In the genomic region with DNA sequence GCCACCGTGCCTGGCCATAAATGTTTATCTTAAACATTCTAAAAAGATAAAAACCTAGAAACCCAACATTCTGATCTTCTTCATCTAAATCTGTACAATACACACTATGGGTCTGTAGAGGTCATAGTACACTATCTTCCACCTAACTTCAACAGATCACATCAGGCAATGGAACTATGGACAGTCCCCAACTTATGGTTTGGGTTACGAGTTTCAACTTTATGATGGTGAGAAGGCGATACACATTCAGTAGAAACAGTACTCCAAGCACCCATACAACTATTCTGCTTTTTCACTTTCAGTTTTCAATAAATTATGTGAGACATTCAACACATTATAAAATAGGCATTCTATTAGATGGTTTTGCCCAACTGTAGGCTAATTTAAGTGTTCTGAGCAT, we compare ENCODE assay signal across 25 cellular contexts. TPM values are rescaled to one million over a fixed set of nuclear protein-coding genes. Genes with fewer than 3 reads are reported as not detected.
DNase-seq lines count a peak whose midpoint lies in the region; ATAC-seq, FAIRE-seq and TF ChIP-seq lines count a peak whose summit lies in the region.
"Had no signal": no experiment of that assay in that cellular context is flagged by ENCODE, and none has a peak within 500 bp of the region (broad histone marks: within the 10 kb centered on the region; RNA-seq: fewer than 3 reads in every experiment).

No MANE protein-coding gene starts in this region.

- no peak overlapping the region for H3K4me3 ChIP-seq in psoas muscle
- H3K4me3 ChIP-seq: ascending aorta, left ventricle myocardium inferior, SJSA1, uterus had no signal

- peaks cover 78% of the 10 kb centered on the region for H3K4me1 ChIP-seq in psoas muscle
- H3K4me1 ChIP-seq: uterus had no signal

- CTCF ChIA-PET in activated CD8-positive, alpha-beta memory T cell treated with anti-CD3 and anti-CD28 coated beads, Interleukin-2, amount 10 ng/mL, durations not matched to agents 7 days and 5 days (lab: Charles Lee), result interaction anchor here (1.4 to 2.2 kb wide), 2 partner anchors 28 to 71 kb away, joined by 3 to 9 read pairs; partner anchors contain the start of gene ARMC12

- ATAC-seq in activated CD8-positive, alpha-beta memory T cell treated with anti-CD3 and anti-CD28 coated beads, Interleukin-2, amount 10 ng/mL, durations not matched to agents 7 days and 5 days, result peak; percentile 40
- peak; percentile 80 for ATAC-seq in activated T-helper 17 cell treated with anti-CD3 and anti-CD28 coated beads, Interleukin-2, amount 50 U/mL, for 72 hours (replicated peaks)
- no peak for ATAC-seq in psoas muscle
- no peak for ATAC-seq in HG02885 (IDR thresholded peaks at IDR 0.05; ENCODE audit: poor library complexity, unreplicated experiment)
- no peak for ATAC-seq in GM18909 (IDR thresholded peaks at IDR 0.05; ENCODE audit: poor library complexity, unreplicated experiment)

- TF ChIP-seq POLR2A in H54 (IDR thresholded peaks at IDR 0.05; ENCODE audit: low read depth, low read length), result no peak

- intact Hi-C loops in psoas muscle (cut with DNase I), result loop anchor here in 1 of 2 donors (10.0 kb wide), 1 partner anchor 71 kb away; no protein-coding TSS in a partner anchor

- H3K9me3 Mint-ChIP-seq in activated CD8-positive, alpha-beta memory T cell treated with anti-CD3 and anti-CD28 coated beads, Interleukin-2, amount 10 ng/mL, durations not matched to agents 7 days and 5 days (ENCODE audit: low read depth), result no peaks in the 10 kb centered on the region
- H3K9me3 Mint-ChIP-seq in activated T-helper 17 cell treated with anti-CD3 and anti-CD28 coated beads, Interleukin-2, amount 50 U/mL, for 72 hours, result no peaks in the 10 kb centered on the region
- H3K9me3 Mint-ChIP-seq: central memory CD8-positive, alpha-beta T cell; endodermal cell; T-helper 2 cell treated with Interferon-gamma antibody and Interleukin-4, amounts not matched to agents 5 μg/mL and 100 μg/mL, for 36 hours had no signal

- no peak overlapping the region for H3K27ac Mint-ChIP-seq in activated CD8-positive, alpha-beta memory T cell treated with anti-CD3 and anti-CD28 coated beads, Interleukin-2, amount 10 ng/mL, durations not matched to agents 7 days and 5 days
- no peak overlapping the region for H3K27ac Mint-ChIP-seq in activated T-helper 17 cell treated with anti-CD3 and anti-CD28 coated beads, Interleukin-2, amount 50 U/mL, for 72 hours
- H3K27ac Mint-ChIP-seq: endodermal cell; T-helper 2 cell treated with Interferon-gamma antibody and Interleukin-4, amounts not matched to agents 5 μg/mL and 100 μg/mL, for 36 hours had no signal

- H3K4me1 Mint-ChIP-seq in activated CD8-positive, alpha-beta memory T cell treated with anti-CD3 and anti-CD28 coated beads, Interleukin-2, amount 10 ng/mL, durations not matched to agents 7 days and 5 days, result peaks cover 23% of the 10 kb centered on the region
- peaks cover 7% of the 10 kb centered on the region for H3K4me1 Mint-ChIP-seq in activated T-helper 17 cell treated with anti-CD3 and anti-CD28 coated beads, Interleukin-2, amount 50 U/mL, for 72 hours

- peak overlapping the region; percentile 64 for H3K27ac ChIP-seq in psoas muscle
- H3K27ac ChIP-seq: ascending aorta, C4-2B, left ventricle myocardium inferior, SJSA1, uterus had no signal

- no peak for TF ChIP-seq CTCF in psoas muscle (IDR thresholded peaks at IDR 0.05)

- H3K36me3 Mint-ChIP-seq in activated CD8-positive, alpha-beta memory T cell treated with anti-CD3 and anti-CD28 coated beads, Interleukin-2, amount 10 ng/mL, durations not matched to agents 7 days and 5 days, result peaks cover 2% of the 10 kb centered on the region
- H3K36me3 Mint-ChIP-seq in activated T-helper 17 cell treated with anti-CD3 and anti-CD28 coated beads, Interleukin-2, amount 50 U/mL, for 72 hours (ENCODE audit: low read depth), result no peaks in the 10 kb centered on the region

- WGBS in psoas muscle, 3 donors, result 76 to 97% (median 84%) methylated on average over 3 of the region's 3 CpGs

- DNase-seq in activated CD8-positive, alpha-beta memory T cell treated with anti-CD3 and anti-CD28 coated beads, Interleukin-2, amount 10 ng/mL, durations not matched to agents 7 days and 5 days, result no peak
- no peak for DNase-seq in activated CD8-positive, alpha-beta memory T cell treated with anti-CD3 and anti-CD28 coated beads, Interleukin-2, amount 50 U/mL, for 4 hours
- DNase-seq in H54 (ENCODE audit: insufficient read length, low spot score) (no peak), psoas muscle (no peak), NOMO-1 treated with dmso at 0.1 percent for 144 hours (lab: John Stamatoyannopoulos, UW; ENCODE audit: unreplicated experiment) (no peak)
- DNase-seq: ACHN; activated CD4-positive, alpha-beta T cell treated with anti-CD3 and anti-CD28 coated beads for 1 hour; DMS 273 treated with DMSO at 0.1 percent for 48 hours; endodermal cell; GDM1; head of caudate nucleus; Kasumi-1; left ventricle myocardium inferior; NCI-H1105 treated with DMSO at 0.1 percent for 48 hours; NCI-H510A; stimulated activated CD8-positive, alpha-beta memory T cell treated with anti-CD3 and anti-CD28 coated beads, Interleukin-4, amount 100 ng/mL, for 48 hours; uterus had no signal

- peaks cover 0 to 9% of the 10 kb centered on the region in 2 donors for H3K36me3 ChIP-seq in psoas muscle (ENCODE audit: insufficient read depth in 1 of 2, low read depth in 1 of 2)
- H3K36me3 ChIP-seq: SJSA1, uterus had no signal

- no peaks in the 10 kb centered on the region for H3K27me3 ChIP-seq in psoas muscle (ENCODE audit: insufficient read depth in 3 of 3, low read length in 2 of 3)
- H3K27me3 ChIP-seq: ascending aorta, SJSA1, uterus had no signal

- H3K4me3 Mint-ChIP-seq in activated CD8-positive, alpha-beta memory T cell treated with anti-CD3 and anti-CD28 coated beads, Interleukin-2, amount 10 ng/mL, durations not matched to agents 7 days and 5 days, result no peak overlapping the region
- H3K4me3 Mint-ChIP-seq in activated T-helper 17 cell treated with anti-CD3 and anti-CD28 coated beads, Interleukin-2, amount 50 U/mL, for 72 hours, result no peak overlapping the region
- H3K4me3 Mint-ChIP-seq: central memory CD8-positive, alpha-beta T cell; endodermal cell; T-helper 2 cell treated with Interferon-gamma antibody and Interleukin-4, amounts not matched to agents 5 μg/mL and 100 μg/mL, for 36 hours had no signal

- peak; percentile 61 for FAIRE-seq in H54 (lab: Jason Lieb, UNC)

- no peaks in the 10 kb centered on the region for H3K27me3 Mint-ChIP-seq in activated CD8-positive, alpha-beta memory T cell treated with anti-CD3 and anti-CD28 coated beads, Interleukin-2, amount 10 ng/mL, durations not matched to agents 7 days and 5 days
- no peaks in the 10 kb centered on the region for H3K27me3 Mint-ChIP-seq in activated T-helper 17 cell treated with anti-CD3 and anti-CD28 coated beads, Interleukin-2, amount 50 U/mL, for 72 hours
- H3K27me3 Mint-ChIP-seq: central memory CD8-positive, alpha-beta T cell had no signal

- no peaks in the 10 kb centered on the region for H3K9me3 ChIP-seq in psoas muscle
- H3K9me3 ChIP-seq: ascending aorta, left ventricle myocardium inferior, SJSA1, uterus had no signal

RNA-seq across cellular contexts. Expression of gene FKBP5, which starts 23.1 kb away (rescaled TPM):
- total RNA-seq in activated CD8-positive, alpha-beta memory T cell treated with anti-CD3 and anti-CD28 coated beads, Interleukin-2, amount 10 ng/mL, durations not matched to agents 7 days and 5 days, result 10 to 100 TPM; 53.8 to 70.6 TPM
- 100 to 1,000 TPM in 1 of 2 donors, 10 to 100 TPM in 1; 39.9 to 101 TPM for total RNA-seq in activated T-helper 17 cell treated with anti-CD3 and anti-CD28 coated beads, Interleukin-2, amount 50 U/mL, for 72 hours
- 1,000 to 10,000 TPM in 1 of 4 donors, 100 to 1,000 TPM in 2, 10 to 100 TPM in 1; 56.5 to 1,905 (median 378) TPM for total RNA-seq in psoas muscle
- polyA plus RNA-seq in psoas muscle, result 100 to 1,000 TPM; 296 to 849 (median 675) TPM

Comparison
In these comparisons a context has a peak if more than half of its experiments do, and no peak if none do; other contexts are left out.
1. ATAC-seq: peak in activated CD8-positive, alpha-beta memory T cell treated with anti-CD3 and anti-CD28 coated beads, Interleukin-2, amount 10 ng/mL, durations not matched to agents 7 days and 5 days (single experiment) and activated T-helper 17 cell treated with anti-CD3 and anti-CD28 coated beads, Interleukin-2, amount 50 U/mL, for 72 hours (single experiment); none in psoas muscle (0 of 4), HG02885 (single experiment) and GM18909 (single experiment).